In the genomic region with DNA sequence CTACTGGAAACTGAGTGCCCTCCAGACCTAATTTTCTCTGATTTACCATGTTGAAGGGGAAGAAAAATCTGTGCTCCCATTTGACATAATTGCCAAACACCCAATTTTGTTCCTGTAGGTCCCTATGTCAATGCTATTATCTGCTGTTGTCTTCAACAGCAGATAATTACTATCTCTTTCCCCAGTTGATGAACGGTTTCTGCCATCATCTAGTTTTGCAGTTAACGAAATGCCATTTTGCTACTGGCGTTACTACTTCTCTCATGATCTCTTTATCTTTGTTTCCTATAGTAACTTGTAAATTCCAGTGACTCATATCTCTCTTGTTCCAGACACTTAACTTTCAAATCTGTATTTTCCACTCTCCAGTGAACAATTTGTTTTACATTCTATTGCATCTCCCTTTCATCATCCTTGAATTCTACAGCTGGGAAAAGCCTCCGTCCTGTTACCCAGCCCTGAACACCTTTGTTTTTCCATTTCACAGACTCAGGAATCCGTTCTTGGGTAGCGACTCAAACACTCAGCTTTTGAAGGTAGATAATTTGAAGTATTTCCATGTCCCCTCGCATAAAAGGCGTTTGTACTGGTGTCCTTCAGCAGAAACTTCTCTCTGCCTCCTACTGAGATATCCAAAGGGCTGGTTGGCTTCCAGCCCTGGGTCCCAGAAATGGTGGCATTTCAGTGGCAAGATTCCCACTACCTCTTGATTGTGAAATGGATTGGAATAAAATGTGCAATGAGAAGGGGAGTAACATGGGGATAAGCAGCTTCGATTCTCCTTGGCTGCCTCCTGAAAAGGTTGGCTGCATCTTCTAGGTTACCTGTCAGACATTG, we compare ENCODE assay signal across 11 cellular contexts.
DNase-seq lines count a peak whose midpoint lies in the region; ATAC-seq and TF ChIP-seq lines count a peak whose summit lies in the region.
"Had no signal": no experiment of that assay in that cellular context is flagged by ENCODE, and none has a peak within 500 bp of the region (broad histone marks: within the 10 kb centered on the region; RNA-seq: fewer than 3 reads in every experiment).

No MANE protein-coding gene starts in this region.

- H3K4me2 ChIP-seq in GM23338: peak overlapping the region; percentile 68

- H3K27ac Mint-ChIP-seq in GM23338: no peak overlapping the region
- H3K27ac Mint-ChIP-seq: endodermal cell had no signal

- peaks cover 13% of the 10 kb centered on the region for H3K27me3 Mint-ChIP-seq in GM23338 (ENCODE audit: insufficient read depth, low read depth, poor library complexity)

- peaks cover 56% of the 10 kb centered on the region for H3K4me1 Mint-ChIP-seq in GM23338

- peaks cover 22% of the 10 kb centered on the region for H3K27me3 ChIP-seq in GM23338 (ENCODE audit: insufficient read depth)

- H3K4me3 ChIP-seq in GM23338 (no peak overlapping the region), fibroblast of the aortic adventitia (ENCODE audit: low read depth, low read length) (no peak overlapping the region)
- H3K4me3 ChIP-seq: spleen had no signal

- no peaks in the 10 kb centered on the region for H3K36me3 Mint-ChIP-seq in GM23338 (ENCODE audit: low read depth)
- H3K36me3 Mint-ChIP-seq: naive thymus-derived CD8-positive, alpha-beta T cell had no signal

- TF ChIP-seq CTCF in GM23338 (conservative IDR thresholded peaks at IDR 0.05; ENCODE audit: low read depth in 2 of 2) (no peak), fibroblast of the aortic adventitia (IDR thresholded peaks at IDR 0.05; ENCODE audit: insufficient read depth, low read length) (no peak)

- no peak overlapping the region for H3K4me3 Mint-ChIP-seq in GM23338
- H3K4me3 Mint-ChIP-seq: endodermal cell; naive thymus-derived CD8-positive, alpha-beta T cell had no signal

- DNase-seq in COR-L47 (lab: John Stamatoyannopoulos, UW) (peak; percentile 2), GM23338 (ENCODE audit: low spot score) (no peak), SKM-1 (lab: John Stamatoyannopoulos, UW; ENCODE audit: unreplicated experiment) (peak; percentile 29), fibroblast of the aortic adventitia (ENCODE audit: low read depth) (peak; percentile 89), RKO (ENCODE audit: low spot score) (no peak)
- DNase-seq: endodermal cell; naive thymus-derived CD8-positive, alpha-beta T cell; spleen had no signal

- H3K9me3 Mint-ChIP-seq in GM23338: no peaks in the 10 kb centered on the region
- H3K9me3 Mint-ChIP-seq: endodermal cell; naive thymus-derived CD8-positive, alpha-beta T cell had no signal

- H4K20me1 ChIP-seq in GM23338 (replicated peaks; ENCODE audit: insufficient read depth): no peaks in the 10 kb centered on the region

- no peak overlapping the region for H3K27ac ChIP-seq in GM23338 (ENCODE audit: low read depth)
- H3K27ac ChIP-seq: spleen had no signal

- H3K79me2 ChIP-seq in GM23338 (replicated peaks; ENCODE audit: insufficient read depth): no peaks in the 10 kb centered on the region

- no peak overlapping the region for H2AFZ ChIP-seq in GM23338

- no peaks in the 10 kb centered on the region for H3K36me3 ChIP-seq in GM23338 (ENCODE audit: insufficient read depth)
- H3K36me3 ChIP-seq: spleen had no signal

- H3F3A ChIP-seq in GM23338 (replicated peaks; ENCODE audit: low read depth): peaks cover 19% of the 10 kb centered on the region; the same call in 1 of the 2 replicates

- ATAC-seq in GM23338 (no peak), GM19324 (IDR thresholded peaks at IDR 0.05; ENCODE audit: low FRiP score, unreplicated experiment) (no peak), GM18858 (IDR thresholded peaks at IDR 0.05; ENCODE audit: unreplicated experiment) (no peak), HG02981 (IDR thresholded peaks at IDR 0.05; ENCODE audit: unreplicated experiment) (no peak)
- ATAC-seq: naive thymus-derived CD8-positive, alpha-beta T cell had no signal

- peaks cover 3% of the 10 kb centered on the region; the same call in 1 of the 2 replicates for H3K9me2 ChIP-seq in GM23338 (ENCODE audit: insufficient read depth)

- peaks cover 57% of the 10 kb centered on the region for H3K4me1 ChIP-seq in GM23338 (ENCODE audit: insufficient read depth)
- H3K4me1 ChIP-seq: spleen had no signal

TF ChIP-seq in GM23338, 12 proteins besides CTCF, POLR2A, EP300 and RAD21 (continues in another document):
- TF ChIP-seq ETS1 (IDR thresholded peaks at IDR 0.05) (no peak), NANOG (IDR thresholded peaks at IDR 0.05; ENCODE audit: borderline replicate concordance) (no peak), ZNF331 (CRISPR knock-in tag; IDR thresholded peaks at IDR 0.05; ENCODE audit: low read depth) (no peak), EZH2phosphoT487 (IDR thresholded peaks at IDR 0.05; ENCODE audit: unreplicated experiment) (no peak), CREB1 (CRISPR knock-in tag; IDR thresholded peaks at IDR 0.05; ENCODE audit: low read depth) (no peak), EZH2 (IDR thresholded peaks at IDR 0.05; ENCODE audit: low read depth, unreplicated experiment) (no peak), ZNF462 (CRISPR knock-in tag; IDR thresholded peaks at IDR 0.05) (no peak)

Comparison
In these comparisons a context has a peak if more than half of its experiments do, and no peak if none do; other contexts are left out.
1. DNase-seq: peak in COR-L47 (single experiment), SKM-1 (single experiment) and fibroblast of the aortic adventitia (single experiment); none in GM23338 (single experiment) and RKO (single experiment).